Comparison of ENCODE assay signal across 1 cellular context in the genomic region with DNA sequence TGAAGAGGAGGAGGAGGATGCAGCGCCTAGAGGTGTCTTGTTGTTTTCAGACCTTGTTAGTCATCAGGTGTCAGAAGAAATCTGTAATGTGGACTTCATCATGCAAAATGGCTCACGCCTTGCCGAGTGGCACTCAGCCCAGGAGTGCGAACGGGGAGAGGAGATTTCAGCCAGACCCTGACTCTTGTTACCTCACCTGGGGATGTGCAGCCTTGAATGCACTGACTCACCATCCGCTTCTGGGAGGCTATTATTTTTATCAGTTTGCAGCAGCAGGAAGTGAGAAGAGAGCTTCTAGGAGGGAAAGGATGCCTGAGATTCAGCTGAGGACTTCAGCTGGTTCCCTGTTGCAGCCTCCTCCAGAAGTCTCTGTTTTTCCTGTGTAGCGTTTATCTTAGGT.
TF ChIP-seq lines count a peak whose summit lies in the region.

No MANE protein-coding gene starts in this region.

TF ChIP-seq in SK-N-SH, 30 proteins besides CTCF, POLR2A, EP300 and RAD21 (continued from another document):
- TF ChIP-seq, protein P1, sequence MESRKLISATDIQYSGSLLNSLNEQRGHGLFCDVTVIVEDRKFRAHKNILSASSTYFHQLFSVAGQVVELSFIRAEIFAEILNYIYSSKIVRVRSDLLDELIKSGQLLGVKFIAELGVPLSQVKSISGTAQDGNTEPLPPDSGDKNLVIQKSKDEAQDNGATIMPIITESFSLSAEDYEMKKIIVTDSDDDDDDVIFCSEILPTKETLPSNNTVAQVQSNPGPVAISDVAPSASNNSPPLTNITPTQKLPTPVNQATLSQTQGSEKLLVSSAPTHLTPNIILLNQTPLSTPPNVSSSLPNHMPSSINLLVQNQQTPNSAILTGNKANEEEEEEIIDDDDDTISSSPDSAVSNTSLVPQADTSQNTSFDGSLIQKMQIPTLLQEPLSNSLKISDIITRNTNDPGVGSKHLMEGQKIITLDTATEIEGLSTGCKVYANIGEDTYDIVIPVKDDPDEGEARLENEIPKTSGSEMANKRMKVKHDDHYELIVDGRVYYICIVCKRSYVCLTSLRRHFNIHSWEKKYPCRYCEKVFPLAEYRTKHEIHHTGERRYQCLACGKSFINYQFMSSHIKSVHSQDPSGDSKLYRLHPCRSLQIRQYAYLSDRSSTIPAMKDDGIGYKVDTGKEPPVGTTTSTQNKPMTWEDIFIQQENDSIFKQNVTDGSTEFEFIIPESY (IDR thresholded peaks at IDR 0.05; ENCODE audit: borderline replicate concordance, low read depth), result no peak
- TF ChIP-seq FOXJ3 (CRISPR knock-in tag; IDR thresholded peaks at IDR 0.05) (no peak), SIN3A (IDR thresholded peaks at IDR 0.05; ENCODE audit: borderline replicate concordance, low read depth, low read length) (no peak), GABPA (IDR thresholded peaks at IDR 0.05; ENCODE audit: low read depth) (no peak; the same call in 1 of the 2 replicates), NRF1 (IDR thresholded peaks at IDR 0.05; ENCODE audit: low read depth, low read length) (no peak), YY1 (IDR thresholded peaks at IDR 0.05; ENCODE audit: low read depth) (no peak), JUND (IDR thresholded peaks at IDR 0.05) (peak; percentile 69), ELF1 (IDR thresholded peaks at IDR 0.05) (no peak), NFIC (IDR thresholded peaks at IDR 0.05; ENCODE audit: borderline replicate concordance) (peak; percentile 27; the same call in 1 of the 2 replicates), RFX5 (IDR thresholded peaks at IDR 0.05; ENCODE audit: low read length) (no peak), EZH2phosphoT487 (IDR thresholded peaks at IDR 0.05; ENCODE audit: borderline replicate concordance, low read depth) (no peak), TAF1 (IDR thresholded peaks at IDR 0.05; ENCODE audit: borderline replicate concordance, low read depth, low read length) (no peak), RXRA (IDR thresholded peaks at IDR 0.05; ENCODE audit: borderline replicate concordance, low read depth) (peak; percentile 57; the same call in 1 of the 2 replicates), SMC3 (IDR thresholded peaks at IDR 0.05; ENCODE audit: low read depth, low read length) (no peak), RCOR1 (IDR thresholded peaks at IDR 0.05; ENCODE audit: low read length) (no peak), TCF12 (IDR thresholded peaks at IDR 0.05) (peak; percentile 76), MEF2A (IDR thresholded peaks at IDR 0.05; ENCODE audit: borderline replicate concordance, low read depth) (no peak), GATA2 (CRISPR knock-in tag; IDR thresholded peaks at IDR 0.05) (no peak), POLR2AphosphoS5 (IDR thresholded peaks at IDR 0.05; ENCODE audit: low read depth, low read length) (no peak)
- TF ChIP-seq, protein P2, sequence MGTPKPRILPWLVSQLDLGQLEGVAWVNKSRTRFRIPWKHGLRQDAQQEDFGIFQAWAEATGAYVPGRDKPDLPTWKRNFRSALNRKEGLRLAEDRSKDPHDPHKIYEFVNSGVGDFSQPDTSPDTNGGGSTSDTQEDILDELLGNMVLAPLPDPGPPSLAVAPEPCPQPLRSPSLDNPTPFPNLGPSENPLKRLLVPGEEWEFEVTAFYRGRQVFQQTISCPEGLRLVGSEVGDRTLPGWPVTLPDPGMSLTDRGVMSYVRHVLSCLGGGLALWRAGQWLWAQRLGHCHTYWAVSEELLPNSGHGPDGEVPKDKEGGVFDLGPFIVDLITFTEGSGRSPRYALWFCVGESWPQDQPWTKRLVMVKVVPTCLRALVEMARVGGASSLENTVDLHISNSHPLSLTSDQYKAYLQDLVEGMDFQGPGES (IDR thresholded peaks at IDR 0.05; ENCODE audit: low read depth, low read length), result no peak
- TF ChIP-seq, protein P3, sequence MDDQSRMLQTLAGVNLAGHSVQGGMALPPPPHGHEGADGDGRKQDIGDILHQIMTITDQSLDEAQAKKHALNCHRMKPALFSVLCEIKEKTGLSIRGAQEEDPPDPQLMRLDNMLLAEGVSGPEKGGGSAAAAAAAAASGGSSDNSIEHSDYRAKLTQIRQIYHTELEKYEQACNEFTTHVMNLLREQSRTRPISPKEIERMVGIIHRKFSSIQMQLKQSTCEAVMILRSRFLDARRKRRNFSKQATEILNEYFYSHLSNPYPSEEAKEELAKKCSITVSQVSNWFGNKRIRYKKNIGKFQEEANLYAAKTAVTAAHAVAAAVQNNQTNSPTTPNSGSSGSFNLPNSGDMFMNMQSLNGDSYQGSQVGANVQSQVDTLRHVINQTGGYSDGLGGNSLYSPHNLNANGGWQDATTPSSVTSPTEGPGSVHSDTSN (IDR thresholded peaks at IDR 0.05), result peak; percentile 63
- TF ChIP-seq, protein P4, sequence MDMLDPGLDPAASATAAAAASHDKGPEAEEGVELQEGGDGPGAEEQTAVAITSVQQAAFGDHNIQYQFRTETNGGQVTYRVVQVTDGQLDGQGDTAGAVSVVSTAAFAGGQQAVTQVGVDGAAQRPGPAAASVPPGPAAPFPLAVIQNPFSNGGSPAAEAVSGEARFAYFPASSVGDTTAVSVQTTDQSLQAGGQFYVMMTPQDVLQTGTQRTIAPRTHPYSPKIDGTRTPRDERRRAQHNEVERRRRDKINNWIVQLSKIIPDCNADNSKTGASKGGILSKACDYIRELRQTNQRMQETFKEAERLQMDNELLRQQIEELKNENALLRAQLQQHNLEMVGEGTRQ (IDR thresholded peaks at IDR 0.05; ENCODE audit: borderline replicate concordance, low read depth, low read length), result no peak
- TF ChIP-seq, protein P5, sequence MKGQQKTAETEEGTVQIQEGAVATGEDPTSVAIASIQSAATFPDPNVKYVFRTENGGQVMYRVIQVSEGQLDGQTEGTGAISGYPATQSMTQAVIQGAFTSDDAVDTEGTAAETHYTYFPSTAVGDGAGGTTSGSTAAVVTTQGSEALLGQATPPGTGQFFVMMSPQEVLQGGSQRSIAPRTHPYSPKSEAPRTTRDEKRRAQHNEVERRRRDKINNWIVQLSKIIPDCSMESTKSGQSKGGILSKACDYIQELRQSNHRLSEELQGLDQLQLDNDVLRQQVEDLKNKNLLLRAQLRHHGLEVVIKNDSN (IDR thresholded peaks at IDR 0.05; ENCODE audit: borderline replicate concordance, low read depth), result no peak
- TF ChIP-seq, protein P6, sequence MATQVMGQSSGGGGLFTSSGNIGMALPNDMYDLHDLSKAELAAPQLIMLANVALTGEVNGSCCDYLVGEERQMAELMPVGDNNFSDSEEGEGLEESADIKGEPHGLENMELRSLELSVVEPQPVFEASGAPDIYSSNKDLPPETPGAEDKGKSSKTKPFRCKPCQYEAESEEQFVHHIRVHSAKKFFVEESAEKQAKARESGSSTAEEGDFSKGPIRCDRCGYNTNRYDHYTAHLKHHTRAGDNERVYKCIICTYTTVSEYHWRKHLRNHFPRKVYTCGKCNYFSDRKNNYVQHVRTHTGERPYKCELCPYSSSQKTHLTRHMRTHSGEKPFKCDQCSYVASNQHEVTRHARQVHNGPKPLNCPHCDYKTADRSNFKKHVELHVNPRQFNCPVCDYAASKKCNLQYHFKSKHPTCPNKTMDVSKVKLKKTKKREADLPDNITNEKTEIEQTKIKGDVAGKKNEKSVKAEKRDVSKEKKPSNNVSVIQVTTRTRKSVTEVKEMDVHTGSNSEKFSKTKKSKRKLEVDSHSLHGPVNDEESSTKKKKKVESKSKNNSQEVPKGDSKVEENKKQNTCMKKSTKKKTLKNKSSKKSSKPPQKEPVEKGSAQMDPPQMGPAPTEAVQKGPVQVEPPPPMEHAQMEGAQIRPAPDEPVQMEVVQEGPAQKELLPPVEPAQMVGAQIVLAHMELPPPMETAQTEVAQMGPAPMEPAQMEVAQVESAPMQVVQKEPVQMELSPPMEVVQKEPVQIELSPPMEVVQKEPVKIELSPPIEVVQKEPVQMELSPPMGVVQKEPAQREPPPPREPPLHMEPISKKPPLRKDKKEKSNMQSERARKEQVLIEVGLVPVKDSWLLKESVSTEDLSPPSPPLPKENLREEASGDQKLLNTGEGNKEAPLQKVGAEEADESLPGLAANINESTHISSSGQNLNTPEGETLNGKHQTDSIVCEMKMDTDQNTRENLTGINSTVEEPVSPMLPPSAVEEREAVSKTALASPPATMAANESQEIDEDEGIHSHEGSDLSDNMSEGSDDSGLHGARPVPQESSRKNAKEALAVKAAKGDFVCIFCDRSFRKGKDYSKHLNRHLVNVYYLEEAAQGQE (IDR thresholded peaks at IDR 0.05; ENCODE audit: low read depth, low read length), result no peak
